Comparison of ENCODE assay signal across 13 cellular contexts in genomic region chr18:50038448-50038847, GRCh38.
DNase-seq lines count a peak whose midpoint lies in the region; TF ChIP-seq lines count a peak whose summit lies in the region.
"Had no signal": no experiment of that assay in that cellular context is flagged by ENCODE, and none has a peak within 500 bp of the region (broad histone marks: within the 10 kb centered on the region; RNA-seq: fewer than 3 reads in every experiment).

No MANE protein-coding gene starts in this region.

- DNase-seq in stimulated activated CD4-positive, alpha-beta T cell treated with anti-CD3 and anti-CD28 coated beads, Interleukin-15, amount 100 ng/mL, for 24 hours = peak; percentile 4
- DNase-seq in stimulated activated CD4-positive, alpha-beta T cell treated with anti-CD3 and anti-CD28 coated beads, Interleukin-12 subunit alpha, Interleukin-12 subunit beta, amount 100 ng/mL, for 4 hours = no peak
- DNase-seq in RKO (ENCODE audit: low spot score) (peak; percentile 25), epithelial cell of esophagus (ENCODE audit: low read depth) (peak; percentile 22), smooth muscle cell of the brain vasculature (ENCODE audit: low read depth, low spot score) (peak; percentile 2), SKM-1 (lab: John Stamatoyannopoulos, UW; ENCODE audit: unreplicated experiment) (no peak), mucosa of gallbladder (ENCODE audit: low spot score) (no peak)
- no peak for DNase-seq in effector CD4-positive, alpha-beta T cell
- DNase-seq: kidney; MM.1S; stimulated activated CD4-positive, alpha-beta T cell treated with anti-CD3 and anti-CD28 coated beads, Interleukin-1b, Interleukin-23, amount 100 ng/mL, for 48 hours; SW 1271; transverse colon had no signal

- H3K4me3 ChIP-seq in epithelial cell of esophagus (ENCODE audit: low read length) = no peak overlapping the region
- H3K4me3 ChIP-seq: transverse colon had no signal

- no peak for TF ChIP-seq CTCF in epithelial cell of esophagus (IDR thresholded peaks at IDR 0.05; ENCODE audit: insufficient read depth, low read depth, low read length, missing control alignments)

Comparison
In these comparisons a context has a peak if more than half of its experiments do, and no peak if none do; other contexts are left out.
1. DNase-seq: peak in stimulated activated CD4-positive, alpha-beta T cell treated with anti-CD3 and anti-CD28 coated beads, Interleukin-15, amount 100 ng/mL, for 24 hours (single experiment), RKO (single experiment), epithelial cell of esophagus (single experiment) and smooth muscle cell of the brain vasculature (single experiment); none in stimulated activated CD4-positive, alpha-beta T cell treated with anti-CD3 and anti-CD28 coated beads, Interleukin-12 subunit alpha, Interleukin-12 subunit beta, amount 100 ng/mL, for 4 hours (single experiment), SKM-1 (single experiment), mucosa of gallbladder (single experiment) and effector CD4-positive, alpha-beta T cell (single experiment).